Comparison of ENCODE assay signal across 12 cellular contexts in the genomic region with DNA sequence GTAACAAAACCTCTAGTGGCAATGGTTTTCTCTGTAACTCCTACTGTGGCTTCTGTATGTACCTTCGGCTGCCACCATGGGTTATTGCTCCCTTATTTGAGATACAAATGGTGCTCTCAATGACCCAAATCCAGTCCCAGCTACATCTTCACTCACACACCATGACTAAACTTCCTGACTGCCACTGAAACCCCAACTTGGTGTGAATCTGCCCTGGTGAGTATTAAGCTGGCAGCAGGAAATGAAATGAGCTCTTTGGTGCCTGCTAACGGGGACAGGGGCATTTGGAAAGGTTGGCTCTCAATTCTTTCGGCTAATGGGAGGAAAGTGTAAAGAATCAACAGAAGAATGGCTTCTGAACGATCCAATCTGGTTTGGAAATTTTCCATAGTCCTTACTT. TPM values are rescaled to one million over a fixed set of nuclear protein-coding genes. Genes with fewer than 3 reads are reported as not detected.
DNase-seq lines count a peak whose midpoint lies in the region; ATAC-seq lines count a peak whose summit lies in the region.
"Had no signal": no experiment of that assay in that cellular context is flagged by ENCODE, and none has a peak within 500 bp of the region (broad histone marks: within the 10 kb centered on the region; RNA-seq: fewer than 3 reads in every experiment).

No MANE protein-coding gene starts in this region.

- peak; percentile 66 to 74 for ATAC-seq in activated T-cell treated with anti-CD3 and anti-CD28 coated beads, Interleukin-2, amount 50 U/mL, for 4 hours
- ATAC-seq in stimulated activated memory B cell treated with anti-CD40 and anti-IgM and Interleukin-4, amounts not matched to agents 10 μg/mL and 1 μg/mL and 100 μg/mL, for 72 hours = no peak
- ATAC-seq: left lobe of liver had no signal

- H3K27me3 Mint-ChIP-seq in activated T-cell treated with anti-CD3 and anti-CD28 coated beads, Interleukin-2, amount 50 U/mL, for 4 hours (ENCODE audit: low read depth) = no peaks in the 10 kb centered on the region
- H3K27me3 Mint-ChIP-seq in activated CD4-positive, alpha-beta T cell treated with anti-CD3 and anti-CD28 coated beads, Interleukin-2, amount 10 ng/mL, durations not matched to agents 7 days and 5 days = no peaks in the 10 kb centered on the region
- no peaks in the 10 kb centered on the region for H3K27me3 Mint-ChIP-seq in stimulated activated memory B cell treated with anti-CD40 and anti-IgM and Interleukin-4, amounts not matched to agents 10 μg/mL and 1 μg/mL and 100 μg/mL, for 72 hours

- peak overlapping the region; percentile 56 for H3K4me3 Mint-ChIP-seq in activated T-cell treated with anti-CD3 and anti-CD28 coated beads, Interleukin-2, amount 50 U/mL, for 4 hours
- no peak overlapping the region for H3K4me3 Mint-ChIP-seq in activated CD4-positive, alpha-beta T cell treated with anti-CD3 and anti-CD28 coated beads, Interleukin-2, amount 10 ng/mL, durations not matched to agents 7 days and 5 days
- no peak overlapping the region for H3K4me3 Mint-ChIP-seq in stimulated activated memory B cell treated with anti-CD40 and anti-IgM and Interleukin-4, amounts not matched to agents 10 μg/mL and 1 μg/mL and 100 μg/mL, for 72 hours

- peaks cover 50% of the 10 kb centered on the region for H3K36me3 Mint-ChIP-seq in activated T-cell treated with anti-CD3 and anti-CD28 coated beads, Interleukin-2, amount 50 U/mL, for 4 hours (ENCODE audit: insufficient read depth)
- peaks cover 75% of the 10 kb centered on the region for H3K36me3 Mint-ChIP-seq in activated CD4-positive, alpha-beta T cell treated with anti-CD3 and anti-CD28 coated beads, Interleukin-2, amount 10 ng/mL, durations not matched to agents 7 days and 5 days (ENCODE audit: low read depth)
- H3K36me3 Mint-ChIP-seq in stimulated activated memory B cell treated with anti-CD40 and anti-IgM and Interleukin-4, amounts not matched to agents 10 μg/mL and 1 μg/mL and 100 μg/mL, for 72 hours = peaks cover 75% of the 10 kb centered on the region

- H3K4me1 Mint-ChIP-seq in activated T-cell treated with anti-CD3 and anti-CD28 coated beads, Interleukin-2, amount 50 U/mL, for 4 hours (ENCODE audit: low read depth) = peaks cover 45% of the 10 kb centered on the region
- H3K4me1 Mint-ChIP-seq in activated CD4-positive, alpha-beta T cell treated with anti-CD3 and anti-CD28 coated beads, Interleukin-2, amount 10 ng/mL, durations not matched to agents 7 days and 5 days = peaks cover 39% of the 10 kb centered on the region
- H3K4me1 Mint-ChIP-seq in stimulated activated memory B cell treated with anti-CD40 and anti-IgM and Interleukin-4, amounts not matched to agents 10 μg/mL and 1 μg/mL and 100 μg/mL, for 72 hours = peaks cover 23% of the 10 kb centered on the region

- H3K27ac ChIP-seq in cingulate gyrus (ENCODE audit: low read depth, low read length) = peak overlapping the region; percentile 71
- H3K27ac ChIP-seq: thoracic aorta had no signal

- CTCF ChIA-PET in activated CD4-positive, alpha-beta T cell treated with anti-CD3 and anti-CD28 coated beads, Interleukin-2, amount 10 ng/mL, durations not matched to agents 7 days and 5 days (lab: Charles Lee) = interaction anchor here (0.6 to 2.1 kb wide), 17 partner anchors 10 to 372 kb away, joined by 3 to 8 read pairs (median 3); a partner anchor contains a TSS

- no peaks in the 10 kb centered on the region for H3K9me3 Mint-ChIP-seq in activated T-cell treated with anti-CD3 and anti-CD28 coated beads, Interleukin-2, amount 50 U/mL, for 4 hours
- no peaks in the 10 kb centered on the region for H3K9me3 Mint-ChIP-seq in activated CD4-positive, alpha-beta T cell treated with anti-CD3 and anti-CD28 coated beads, Interleukin-2, amount 10 ng/mL, durations not matched to agents 7 days and 5 days
- H3K9me3 Mint-ChIP-seq in stimulated activated memory B cell treated with anti-CD40 and anti-IgM and Interleukin-4, amounts not matched to agents 10 μg/mL and 1 μg/mL and 100 μg/mL, for 72 hours = no peaks in the 10 kb centered on the region

- peak; percentile 20 for DNase-seq in activated T-cell treated with anti-CD3 and anti-CD28 coated beads, Interleukin-2, amount 50 U/mL, for 4 hours
- DNase-seq in activated T-cell treated with anti-CD3 and anti-CD28 coated beads for 4 hours (no peak), GDM1 (lab: John Stamatoyannopoulos, UW) (no peak), GOT3 (lab: John Stamatoyannopoulos, UW) (no peak), OCI-M1 (lab: John Stamatoyannopoulos, UW) (no peak)
- DNase-seq in activated CD4-positive, alpha-beta T cell treated with anti-CD3 and anti-CD28 coated beads, Interleukin-2, amount 10 ng/mL, durations not matched to agents 7 days and 5 days = peak; percentile 11
- DNase-seq: Karpas-422, occipital lobe had no signal

- POLR2A ChIA-PET in activated CD4-positive, alpha-beta T cell treated with anti-CD3 and anti-CD28 coated beads, Interleukin-2, amount 10 ng/mL, durations not matched to agents 7 days and 5 days (lab: Charles Lee) = interaction anchor here (1.4 kb wide), 1 partner anchor 49 kb away, joined by 5 read pairs; a partner anchor contains a TSS

- H3K27ac Mint-ChIP-seq in activated CD4-positive, alpha-beta T cell treated with anti-CD3 and anti-CD28 coated beads, Interleukin-2, amount 10 ng/mL, durations not matched to agents 7 days and 5 days = peak overlapping the region; percentile 71
- H3K27ac Mint-ChIP-seq in stimulated activated memory B cell treated with anti-CD40 and anti-IgM and Interleukin-4, amounts not matched to agents 10 μg/mL and 1 μg/mL and 100 μg/mL, for 72 hours = peak overlapping the region; percentile 2

RNA-seq across cellular contexts. Expression of a gene that starts 7.5 kb away (rescaled TPM):
- total RNA-seq in activated T-cell treated with anti-CD3 and anti-CD28 coated beads, Interleukin-2, amount 50 U/mL, for 4 hours = 10 to 100 TPM; 89.1 to 90.4 (median 90.3) TPM
- 10 to 100 TPM; 55.8 to 70.1 TPM for total RNA-seq in activated CD4-positive, alpha-beta T cell treated with anti-CD3 and anti-CD28 coated beads, Interleukin-2, amount 10 ng/mL, durations not matched to agents 7 days and 5 days

RNA-seq across cellular contexts. Expression of a gene that starts 37.3 kb away (rescaled TPM):
- 10 to 100 TPM; 61.4 to 78.1 (median 71.9) TPM for total RNA-seq in activated T-cell treated with anti-CD3 and anti-CD28 coated beads, Interleukin-2, amount 50 U/mL, for 4 hours
- total RNA-seq in activated CD4-positive, alpha-beta T cell treated with anti-CD3 and anti-CD28 coated beads, Interleukin-2, amount 10 ng/mL, durations not matched to agents 7 days and 5 days = 10 to 100 TPM; 64.1 to 68.1 TPM

RNA-seq across cellular contexts. Expression of a gene that starts 48.7 kb away (rescaled TPM):
- 10 to 100 TPM; 10.3 to 12.1 (median 11.6) TPM for total RNA-seq in activated T-cell treated with anti-CD3 and anti-CD28 coated beads, Interleukin-2, amount 50 U/mL, for 4 hours
- total RNA-seq in activated CD4-positive, alpha-beta T cell treated with anti-CD3 and anti-CD28 coated beads, Interleukin-2, amount 10 ng/mL, durations not matched to agents 7 days and 5 days = 10 to 100 TPM; 30.6 to 34.1 TPM

Comparison
In these comparisons a context has a peak if more than half of its experiments do, and no peak if none do; other contexts are left out.
1. DNase-seq: peak in activated T-cell treated with anti-CD3 and anti-CD28 coated beads, Interleukin-2, amount 50 U/mL, for 4 hours (single experiment) and activated CD4-positive, alpha-beta T cell treated with anti-CD3 and anti-CD28 coated beads, Interleukin-2, amount 10 ng/mL, durations not matched to agents 7 days and 5 days (single experiment); none in activated T-cell treated with anti-CD3 and anti-CD28 coated beads for 4 hours (single experiment), GDM1 (single experiment), GOT3 (single experiment) and OCI-M1 (single experiment).